Comparison of ENCODE assay signal across 27 cellular contexts in the genomic region with DNA sequence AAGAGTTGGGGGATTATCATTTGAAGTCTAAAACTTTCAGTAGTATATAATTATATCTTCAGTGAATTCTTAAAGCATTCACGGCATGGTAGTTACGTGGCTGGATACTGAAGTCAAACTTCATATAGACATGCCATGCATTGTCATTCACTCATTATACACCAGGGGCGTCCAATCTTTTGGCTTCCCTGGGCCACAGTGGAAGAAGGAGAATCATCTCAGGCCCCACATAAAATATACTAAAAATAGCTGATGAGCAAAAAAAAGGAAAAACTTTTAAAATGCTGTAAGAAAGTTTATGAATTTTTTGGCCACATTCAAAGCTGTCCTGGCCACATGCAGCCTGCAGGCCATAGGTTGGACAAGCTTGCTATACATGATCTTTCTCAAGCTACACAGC.
"Had no signal": no experiment of that assay in that cellular context is flagged by ENCODE, and none has a peak within 500 bp of the region (broad histone marks: within the 10 kb centered on the region; RNA-seq: fewer than 3 reads in every experiment).

No MANE protein-coding gene starts in this region.

- H3K4me3 Mint-ChIP-seq: activated B cell treated with CpG ODN at 0.5 μM for 24 hours; activated CD8-positive, alpha-beta memory T cell treated with anti-CD3 and anti-CD28 coated beads, Interleukin-2, amount 10 ng/mL, durations not matched to agents 7 days and 5 days; activated CD8-positive, alpha-beta T cell treated with anti-CD3 and anti-CD28 coated beads for 36 hours; activated naive CD8-positive, alpha-beta T cell; activated T-cell treated with anti-CD3 and anti-CD28 coated beads, Interleukin-2, amount 50 U/mL, for 72 hours; brain; effector memory CD8-positive, alpha-beta T cell; immature natural killer cell; nephron had no signal

- H3K9me3 ChIP-seq: suprapubic skin, tibial artery had no signal

- DNase-seq: activated B cell treated with CpG ODN at 0.5 μM for 24 hours; activated CD4-positive, alpha-beta T cell treated with anti-CD3 and anti-CD28 coated beads, Interleukin-2, amount 50 U/mL, for 1 hour; activated CD8-positive, alpha-beta memory T cell treated with anti-CD3 and anti-CD28 coated beads, Interleukin-2, amount 10 ng/mL, durations not matched to agents 7 days and 5 days; activated CD8-positive, alpha-beta T cell treated with anti-CD3 and anti-CD28 coated beads for 36 hours; activated naive CD4-positive, alpha-beta T cell treated with Interleukin-2 at 50 U/mL for 16 hours; activated T-cell treated with anti-CD3 and anti-CD28 coated beads for 4 hours; activated T-cell treated with anti-CD3 and anti-CD28 coated beads, Interleukin-2, amount 50 U/mL, for 72 hours; aorta; effector memory CD8-positive, alpha-beta T cell; foreskin fibroblast; heart left ventricle; hypothalamus; immature natural killer cell; kidney; left colon; mammary epithelial cell; posterior cingulate gyrus; right cardiac atrium; spleen; stimulated activated naive CD4-positive, alpha-beta T cell; tibial artery had no signal

- H3K4me1 ChIP-seq: spleen, suprapubic skin, tibial artery had no signal

- FAIRE-seq: endothelial cell of umbilical vein had no signal

- H3K27ac Mint-ChIP-seq: activated B cell treated with CpG ODN at 0.5 μM for 24 hours; activated CD8-positive, alpha-beta memory T cell treated with anti-CD3 and anti-CD28 coated beads, Interleukin-2, amount 10 ng/mL, durations not matched to agents 7 days and 5 days; activated CD8-positive, alpha-beta T cell treated with anti-CD3 and anti-CD28 coated beads for 36 hours; activated naive CD8-positive, alpha-beta T cell; brain; effector memory CD8-positive, alpha-beta T cell; immature natural killer cell; nephron had no signal

- ATAC-seq: activated CD8-positive, alpha-beta memory T cell treated with anti-CD3 and anti-CD28 coated beads, Interleukin-2, amount 10 ng/mL, durations not matched to agents 7 days and 5 days; activated CD8-positive, alpha-beta T cell treated with anti-CD3 and anti-CD28 coated beads for 36 hours; activated T-cell treated with anti-CD3 and anti-CD28 coated beads, Interleukin-2, amount 50 U/mL, for 72 hours; effector memory CD8-positive, alpha-beta T cell; heart left ventricle; left colon; right cardiac atrium had no signal

- H3K27me3 Mint-ChIP-seq: activated B cell treated with CpG ODN at 0.5 μM for 24 hours; activated CD8-positive, alpha-beta memory T cell treated with anti-CD3 and anti-CD28 coated beads, Interleukin-2, amount 10 ng/mL, durations not matched to agents 7 days and 5 days; activated CD8-positive, alpha-beta T cell treated with anti-CD3 and anti-CD28 coated beads for 36 hours; activated naive CD8-positive, alpha-beta T cell; brain; effector memory CD8-positive, alpha-beta T cell had no signal

- H3K4me3 ChIP-seq: coronary artery, heart left ventricle, spleen, suprapubic skin, tibial artery had no signal

- H3K4me1 Mint-ChIP-seq: activated B cell treated with CpG ODN at 0.5 μM for 24 hours; activated CD8-positive, alpha-beta memory T cell treated with anti-CD3 and anti-CD28 coated beads, Interleukin-2, amount 10 ng/mL, durations not matched to agents 7 days and 5 days; nephron had no signal

- H3K27ac ChIP-seq: coronary artery, heart left ventricle, spleen, suprapubic skin, tibial artery had no signal

- H3K36me3 ChIP-seq: heart left ventricle, suprapubic skin had no signal

- H3K27me3 ChIP-seq: heart left ventricle, spleen, suprapubic skin, tibial artery had no signal
